ENCODE assay signal across 8 cellular contexts in the genomic region with DNA sequence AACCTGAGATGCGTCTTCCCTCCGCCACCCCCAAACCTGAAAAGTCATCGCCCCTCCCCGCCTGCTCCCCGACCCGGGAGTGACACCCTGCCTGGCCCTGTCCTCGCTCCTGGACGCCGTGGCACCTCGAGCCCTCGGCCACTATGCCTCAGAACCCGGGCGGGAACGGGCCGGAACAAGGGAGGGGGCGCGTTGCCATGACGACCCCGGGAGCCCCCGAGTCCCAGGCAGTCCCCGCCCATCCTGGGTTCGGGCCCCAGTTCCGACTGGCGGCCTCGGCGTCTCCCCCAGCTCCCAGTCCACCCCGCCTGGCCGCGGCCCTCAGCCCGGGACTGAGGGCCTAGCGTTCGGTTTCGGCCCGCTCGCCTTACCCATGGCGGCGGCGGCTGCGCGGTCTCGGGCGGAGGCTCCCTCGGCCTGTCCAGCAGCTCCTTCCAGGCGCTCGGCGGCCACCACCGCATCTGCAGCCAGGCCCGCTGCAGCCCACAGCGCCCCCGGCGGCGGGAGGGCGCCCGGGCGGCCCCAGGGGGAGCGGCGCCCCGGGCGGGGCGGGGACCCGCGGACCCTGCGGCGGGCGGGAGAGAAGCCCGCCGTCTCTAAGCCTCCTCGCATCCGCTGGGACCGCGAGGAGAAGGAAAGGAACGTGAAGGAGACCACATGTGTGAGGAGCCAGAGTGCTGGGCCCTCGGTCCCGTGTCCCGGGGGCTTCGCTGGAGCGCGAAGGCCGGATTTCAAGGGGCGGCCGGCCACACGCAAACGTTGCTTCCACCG. TPM values are rescaled to one million over a fixed set of nuclear protein-coding genes. Genes with fewer than 3 reads are reported as not detected.
DNase-seq lines count a peak whose midpoint lies in the region; ATAC-seq and TF ChIP-seq lines count a peak whose summit lies in the region.

A gene with protein sequence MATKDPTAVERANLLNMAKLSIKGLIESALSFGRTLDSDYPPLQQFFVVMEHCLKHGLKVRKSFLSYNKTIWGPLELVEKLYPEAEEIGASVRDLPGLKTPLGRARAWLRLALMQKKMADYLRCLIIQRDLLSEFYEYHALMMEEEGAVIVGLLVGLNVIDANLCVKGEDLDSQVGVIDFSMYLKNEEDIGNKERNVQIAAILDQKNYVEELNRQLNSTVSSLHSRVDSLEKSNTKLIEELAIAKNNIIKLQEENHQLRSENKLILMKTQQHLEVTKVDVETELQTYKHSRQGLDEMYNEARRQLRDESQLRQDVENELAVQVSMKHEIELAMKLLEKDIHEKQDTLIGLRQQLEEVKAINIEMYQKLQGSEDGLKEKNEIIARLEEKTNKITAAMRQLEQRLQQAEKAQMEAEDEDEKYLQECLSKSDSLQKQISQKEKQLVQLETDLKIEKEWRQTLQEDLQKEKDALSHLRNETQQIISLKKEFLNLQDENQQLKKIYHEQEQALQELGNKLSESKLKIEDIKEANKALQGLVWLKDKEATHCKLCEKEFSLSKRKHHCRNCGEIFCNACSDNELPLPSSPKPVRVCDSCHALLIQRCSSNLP (minus strand): TSS at position 463 of the 771 bp plus-strand sequence. CDS start 88 bp downstream, at position 375.

- H3K27me3 Mint-ChIP-seq in neural crest cell (ENCODE audit: low read depth) = no peaks in the 10 kb centered on the region

- peaks cover 10% of the 10 kb centered on the region for H3K4me1 ChIP-seq in stomach smooth muscle (ENCODE audit: control insufficient read depth, insufficient read depth, low read length)

- H3K4me3 Mint-ChIP-seq in neural crest cell = peak within 1 kb of the TSS; percentile 93

- H3K9ac ChIP-seq in stomach smooth muscle (ENCODE audit: low read length in 2 of 2) = peak within 1 kb of the TSS; percentile 91 to 94

- peak within 1 kb of the TSS; percentile 86 for H3K27ac ChIP-seq in stomach smooth muscle (ENCODE audit: low read length)

- no peaks in the 10 kb centered on the region for H3K36me3 ChIP-seq in stomach smooth muscle (ENCODE audit: control insufficient read depth in 2 of 2, insufficient read depth in 2 of 2, low read length in 2 of 2)

- peak within 1 kb of the TSS; percentile 86 to 88 for H3K4me3 ChIP-seq in stomach smooth muscle (ENCODE audit: low read length in 2 of 2)

- H3K36me3 Mint-ChIP-seq in neural crest cell (ENCODE audit: low read depth) = no peaks in the 10 kb centered on the region

- ATAC-seq in GM21526 (IDR thresholded peaks at IDR 0.05; ENCODE audit: low FRiP score, unreplicated experiment) = peak; percentile 91

- H3K4me1 Mint-ChIP-seq in neural crest cell = peaks cover 24% of the 10 kb centered on the region

- no peaks in the 10 kb centered on the region for H3K9me3 ChIP-seq in stomach smooth muscle (ENCODE audit: control insufficient read depth in 2 of 2, low read length in 2 of 2)

- H3K27me3 ChIP-seq in stomach smooth muscle (ENCODE audit: control insufficient read depth in 1 of 2, insufficient read depth in 2 of 2, low read length in 2 of 2) = no peaks in the 10 kb centered on the region

- H3K27ac Mint-ChIP-seq in neural crest cell (ENCODE audit: unreplicated experiment) = peak within 1 kb of the TSS; percentile 100

- DNase-seq in DMS79 treated with DMSO at 0.1 percent for 48 hours (lab: John Stamatoyannopoulos, UW) (peak; percentile 35), HuH-7 (ENCODE audit: low spot score) (peak; percentile 67), RPMI7951 (ENCODE audit: low read depth) (peak; percentile 68), fibroblast of the conjunctiva (ENCODE audit: low read depth) (peak; percentile 53), neural crest cell (ENCODE audit: low read depth, low spot score) (peak; percentile 81)
- DNase-seq in activated effector memory CD4-positive, alpha-beta T cell treated with Interleukin-2 at 50 U/mL for 16 hours = peak; percentile 71

- H3K9me3 Mint-ChIP-seq in neural crest cell = no peaks in the 10 kb centered on the region

- peak; percentile 86 for TF ChIP-seq CTCF in neural crest cell (conservative IDR thresholded peaks at IDR 0.05)

RNA-seq across cellular contexts. Expression of the gene that starts here (rescaled TPM):
- total RNA-seq in RPMI7951 (2014; rRNA removed; shearing (Covaris generic)) = 13.7 and 18.5 TPM in 2 replicates
- 22.4 and 26.6 TPM in 2 replicates for total RNA-seq in neural crest cell

Comparison
In these comparisons a context has a peak if more than half of its experiments do, and no peak if none do; other contexts are left out.
1. Peak in every context shown above with its lines: DNase-seq, ATAC-seq, H3K4me3 ChIP-seq and H3K27ac ChIP-seq.